Comparison of ENCODE assay signal across 22 cellular contexts in genomic region chr6:118594877-118595276, GRCh38. TPM values are rescaled to one million over a fixed set of nuclear protein-coding genes. Genes with fewer than 3 reads are reported as not detected.
"Had no signal": no experiment of that assay in that cellular context is flagged by ENCODE, and none has a peak within 500 bp of the region (broad histone marks: within the 10 kb centered on the region; RNA-seq: fewer than 3 reads in every experiment).

No MANE protein-coding gene starts in this region.

- H3K4me3 ChIP-seq: gastroesophageal sphincter, heart right ventricle, left ventricle myocardium inferior, sigmoid colon, testis, upper lobe of left lung had no signal

- DNase-seq: activated gamma-delta T cell; activated T-cell treated with anti-CD3 and anti-CD28 coated beads, Interleukin-2, amount 50 U/mL, for 72 hours; cerebellar nuclear complex; cortex of kidney; heart right ventricle; left ventricle myocardium inferior; mammary epithelial cell; midbrain; sigmoid colon; stimulated activated CD4-positive, alpha-beta T cell treated with anti-CD3 and anti-CD28 coated beads, Interleukin-4, amount 100 ng/mL, for 24 hours; testis; upper lobe of left lung had no signal

- H3K4me3 Mint-ChIP-seq: activated naive CD4-positive, alpha-beta T cell treated with anti-CD3 and anti-CD28 coated beads, Interleukin-2, amount 50 U/mL, for 24 hours; activated T-cell treated with anti-CD3 and anti-CD28 coated beads, Interleukin-2, amount 50 U/mL, for 72 hours; nephron; stimulated activated effector memory CD8-positive, alpha-beta T cell treated with anti-CD3 and anti-CD28 coated beads, Interleukin-12 subunit alpha, Interleukin-12 subunit beta, amount 100 ng/mL, for 72 hours had no signal

- H3K36me3 ChIP-seq: gastroesophageal sphincter, heart right ventricle, left ventricle myocardium inferior, sigmoid colon, upper lobe of left lung had no signal

- H3K36me3 Mint-ChIP-seq: stimulated activated effector memory CD8-positive, alpha-beta T cell treated with anti-CD3 and anti-CD28 coated beads, Interleukin-12 subunit alpha, Interleukin-12 subunit beta, amount 100 ng/mL, for 72 hours had no signal

- H3K27me3 ChIP-seq: gastroesophageal sphincter, heart right ventricle, sigmoid colon, testis, upper lobe of left lung had no signal

- H3K27ac ChIP-seq: gastroesophageal sphincter, heart right ventricle, left ventricle myocardium inferior, sigmoid colon, testis, upper lobe of left lung had no signal

- H3K4me1 ChIP-seq: testis had no signal

- H3K27ac Mint-ChIP-seq: activated T-cell treated with anti-CD3 and anti-CD28 coated beads, Interleukin-2, amount 50 U/mL, for 72 hours; nephron; stimulated activated effector memory CD8-positive, alpha-beta T cell treated with anti-CD3 and anti-CD28 coated beads, Interleukin-12 subunit alpha, Interleukin-12 subunit beta, amount 100 ng/mL, for 72 hours had no signal

- H3K9me3 ChIP-seq: gastroesophageal sphincter, left ventricle myocardium inferior, sigmoid colon, testis, upper lobe of left lung had no signal

- H3K9me3 Mint-ChIP-seq: nephron; stimulated activated effector memory CD8-positive, alpha-beta T cell treated with anti-CD3 and anti-CD28 coated beads, Interleukin-12 subunit alpha, Interleukin-12 subunit beta, amount 100 ng/mL, for 72 hours had no signal

- H3K27me3 Mint-ChIP-seq: activated naive CD4-positive, alpha-beta T cell treated with anti-CD3 and anti-CD28 coated beads, Interleukin-2, amount 50 U/mL, for 24 hours had no signal

- ATAC-seq: activated CD4-positive, CD25-positive, alpha-beta regulatory T cell treated with anti-CD3 and anti-CD28 coated beads, Interleukin-2, amount 50 U/mL, for 24 hours; activated T-cell treated with anti-CD3 and anti-CD28 coated beads, Interleukin-2, amount 50 U/mL, for 72 hours; gastroesophageal sphincter; heart right ventricle; stimulated activated effector memory CD8-positive, alpha-beta T cell treated with anti-CD3 and anti-CD28 coated beads, Interleukin-12 subunit alpha, Interleukin-12 subunit beta, amount 100 ng/mL, for 72 hours had no signal

RNA-seq across cellular contexts. Expression of gene PLN, which starts 46.8 kb away (rescaled TPM):
- total RNA-seq: activated CD8-positive, alpha-beta memory T cell treated with anti-CD3 and anti-CD28 coated beads for 36 hours; activated T-cell treated with anti-CD3 and anti-CD28 coated beads, Interleukin-2, amount 50 U/mL, for 72 hours; bronchial epithelial cell; kidney epithelial cell; mammary epithelial cell; renal cortical epithelial cell; T-helper 2 cell treated with Interferon-gamma antibody and Interleukin-4, amounts not matched to agents 100 ng/mL and 5 ng/mL, for 36 hours had no signal
- polyA plus RNA-seq: mammary epithelial cell had no signal
